10 cellular contexts compared by ENCODE assay signal in the genomic region with DNA sequence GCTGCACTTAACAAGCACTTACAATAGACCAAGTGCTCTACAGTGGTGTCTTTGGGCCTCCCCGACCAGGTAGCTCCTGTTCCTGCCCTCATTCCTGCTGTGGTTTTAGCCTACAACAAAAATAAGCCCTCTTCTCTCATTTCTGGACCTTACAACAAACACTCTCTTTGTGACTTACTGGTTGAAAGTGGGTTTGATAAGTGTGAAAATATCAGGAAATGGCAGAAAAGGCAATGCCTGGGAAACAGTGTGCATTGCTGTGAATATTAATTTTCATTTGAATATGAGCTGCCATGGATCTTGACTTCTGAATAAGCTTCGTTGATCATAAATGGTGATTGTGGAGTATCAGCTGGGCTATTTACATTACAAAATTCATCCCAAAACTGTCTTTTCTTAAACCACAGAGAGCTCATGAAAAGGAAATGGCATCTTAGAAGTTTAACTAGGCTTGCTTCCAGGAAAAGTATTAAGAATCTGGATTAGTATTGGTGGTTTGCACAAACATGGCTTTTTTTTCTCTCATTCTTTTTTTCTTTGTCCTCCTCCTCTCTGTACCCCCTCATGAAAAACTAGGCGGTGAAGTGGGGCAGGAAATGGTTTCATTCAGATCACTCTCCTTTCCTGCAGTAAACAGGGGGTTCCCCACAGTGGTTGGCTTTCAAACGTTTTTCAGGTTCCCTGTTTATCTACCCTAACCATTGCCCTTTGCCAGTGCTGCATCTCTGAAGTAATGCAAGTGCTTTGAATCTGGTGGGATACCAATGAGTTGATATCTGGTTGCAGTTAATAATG. TPM values are rescaled to one million over a fixed set of nuclear protein-coding genes. Genes with fewer than 3 reads are reported as not detected.
DNase-seq lines count a peak whose midpoint lies in the region; ATAC-seq, FAIRE-seq and TF ChIP-seq lines count a peak whose summit lies in the region.
"Had no signal": no experiment of that assay in that cellular context is flagged by ENCODE, and none has a peak within 500 bp of the region (broad histone marks: within the 10 kb centered on the region; RNA-seq: fewer than 3 reads in every experiment).

No MANE protein-coding gene starts in this region.

- DNase-seq in GM10248 (ENCODE audit: extremely low spot score), result peak; percentile 42
- peak in 1 of 2 donors; percentile 29 for DNase-seq in activated naive CD4-positive, alpha-beta T cell treated with anti-CD3 and anti-CD28 coated beads, Interleukin-2, amount 50 U/mL, for 72 hours (ENCODE audit: low spot score in 2 of 2)
- DNase-seq in urothelium cell line (ENCODE audit: low spot score), result no peak
- no peak for DNase-seq in stimulated activated CD4-positive, alpha-beta T cell treated with anti-CD3 and anti-CD28 coated beads, Interleukin-1b, Interleukin-23, amount 100 ng/mL, for 48 hours
- no peak for DNase-seq in stimulated activated naive CD4-positive, alpha-beta T cell treated with Interleukin-2 at 50 U/mL for 16 hours (lab: John Stamatoyannopoulos, UW)
- no peak for DNase-seq in NCI-H1417 treated with DMSO at 0.1 percent for 48 hours (lab: John Stamatoyannopoulos, UW)
- DNase-seq: GF-D8, NCI-H2171 had no signal

- no peak for TF ChIP-seq CTCF in GM10248 (IDR thresholded peaks at IDR 0.05; ENCODE audit: control extremely low read depth, extremely low read depth, low read depth, missing control alignments)

- ATAC-seq in GM19463 (IDR thresholded peaks at IDR 0.05; ENCODE audit: unreplicated experiment) (peak; percentile 89), HG03196 (IDR thresholded peaks at IDR 0.05; ENCODE audit: unreplicated experiment) (peak; percentile 96)
- ATAC-seq in activated naive CD4-positive, alpha-beta T cell treated with anti-CD3 and anti-CD28 coated beads, Interleukin-2, amount 50 U/mL, for 72 hours, result peak; percentile 66 to 93

- FAIRE-seq in urothelium cell line (lab: Jason Lieb, UNC), result no peak

- H3K9me3 Mint-ChIP-seq in activated naive CD4-positive, alpha-beta T cell treated with anti-CD3 and anti-CD28 coated beads, Interleukin-2, amount 50 U/mL, for 72 hours, result no peaks in the 10 kb centered on the region

- POLR2A ChIA-PET in GM10248 (lab: Yijun Ruan, JAX), result no interaction called here

- peak overlapping the region in 1 of 2 donors; percentile 61 for H3K27ac Mint-ChIP-seq in activated naive CD4-positive, alpha-beta T cell treated with anti-CD3 and anti-CD28 coated beads, Interleukin-2, amount 50 U/mL, for 72 hours

- H3K36me3 Mint-ChIP-seq in activated naive CD4-positive, alpha-beta T cell treated with anti-CD3 and anti-CD28 coated beads, Interleukin-2, amount 50 U/mL, for 72 hours, result peaks cover 43 to 66% of the 10 kb centered on the region in 2 donors

- CTCF ChIA-PET in GM10248 (lab: Yijun Ruan, JAX), result interaction anchor here (0.9 to 1.5 kb wide), 3 partner anchors 9 to 27 kb away, joined by 3 to 6 read pairs (median 5); no protein-coding TSS in a partner anchor

RNA-seq across cellular contexts. Expression of gene NR4A3, which starts 29.5 kb away (rescaled TPM):
- total RNA-seq in activated naive CD4-positive, alpha-beta T cell treated with anti-CD3 and anti-CD28 coated beads, Interleukin-2, amount 50 U/mL, for 72 hours, result 10 to 100 TPM in 1 of 2 donors, 1 to 10 TPM in 1; 7.8 to 19.2 TPM

RNA-seq across cellular contexts. Expression of gene STX17, which starts 55.2 kb away (rescaled TPM):
- 10 to 100 TPM; 27.9 to 31.4 TPM for total RNA-seq in activated naive CD4-positive, alpha-beta T cell treated with anti-CD3 and anti-CD28 coated beads, Interleukin-2, amount 50 U/mL, for 72 hours
